18 cellular contexts compared by ENCODE assay signal in the genomic region with DNA sequence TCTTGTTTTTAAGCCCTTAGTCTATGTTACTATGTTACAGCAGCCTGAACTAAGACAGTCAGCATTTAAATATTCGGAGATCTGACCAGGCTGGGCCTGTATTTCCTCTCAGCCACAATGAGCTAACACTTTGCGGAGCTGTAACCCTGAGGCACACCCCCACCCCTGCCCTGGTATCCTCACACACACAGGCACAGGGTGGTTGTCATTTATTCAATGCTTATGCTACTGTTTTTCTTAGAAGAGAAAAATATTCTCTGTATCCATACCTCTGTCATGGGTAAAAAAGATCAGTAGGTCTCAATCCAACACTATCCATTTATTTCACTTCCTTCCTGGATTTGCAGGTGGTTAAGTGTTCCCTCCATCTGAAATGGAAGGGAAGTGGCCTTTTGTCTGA.
DNase-seq lines count a peak whose midpoint lies in the region; ATAC-seq and TF ChIP-seq lines count a peak whose summit lies in the region.
"Had no signal": no experiment of that assay in that cellular context is flagged by ENCODE, and none has a peak within 500 bp of the region (broad histone marks: within the 10 kb centered on the region; RNA-seq: fewer than 3 reads in every experiment).

No MANE protein-coding gene starts in this region.

- no peak overlapping the region for H2BK5ac ChIP-seq in trophoblast cell (ENCODE audit: low read depth, low read length, poor library complexity)

- H3K18ac ChIP-seq in trophoblast cell (ENCODE audit: low read length): no peak overlapping the region

- H3K4me3 ChIP-seq in astrocyte of the spinal cord (ENCODE audit: low read depth, low read length): no peak overlapping the region
- H3K4me3 ChIP-seq in trophoblast cell (ENCODE audit: low read depth, low read length): no peak overlapping the region
- H3K4me3 ChIP-seq in thyroid gland (replicated peaks in 1 of 3): no peak overlapping the region
- H3K4me3 ChIP-seq: ascending aorta; BLaER1 treated with 17β-estradiol and CSF1 and Interleukin-3, amounts not matched to agents 10 nM and 100 nM; ovary; Peyer's patch had no signal

- no peaks in the 10 kb centered on the region for H3K9me3 ChIP-seq in trophoblast cell (ENCODE audit: insufficient read depth, low read depth, low read length)
- H3K9me3 ChIP-seq in thyroid gland: no peaks in the 10 kb centered on the region
- H3K9me3 ChIP-seq: ascending aorta; BLaER1 treated with 17β-estradiol and CSF1 and Interleukin-3, amounts not matched to agents 10 nM and 100 nM; ovary; Peyer's patch had no signal

- no peak for ATAC-seq in Right ventricle myocardium inferior
- ATAC-seq: foreskin keratinocyte; stimulated activated naive CD8-positive, alpha-beta T cell treated with anti-CD3 and anti-CD28 coated beads, Interleukin-15, amount 100 ng/mL, for 72 hours had no signal

- DNase-seq in M059J (ENCODE audit: low read depth) (peak; percentile 36), astrocyte of the spinal cord (ENCODE audit: low read depth, low spot score) (peak; percentile 51), iPS-NIHi7 (ENCODE audit: extremely low spot score) (peak; percentile 43), trophoblast cell (peak; percentile 68 to 70), Right ventricle myocardium inferior (ENCODE audit: missing footprints) (no peak), SIG-M5 treated with dmso at 0.1 percent for 504 hours (lab: John Stamatoyannopoulos, UW; ENCODE audit: unreplicated experiment) (no peak), thyroid gland (no peak)
- DNase-seq: activated effector memory CD4-positive, alpha-beta T cell treated with anti-CD3 and anti-CD28 coated beads, Interleukin-2, amount 50 U/mL, for 16 hours; foreskin keratinocyte; H9; NCI-H146; NCI-H526 treated with DMSO at 0.1 percent for 48 hours; ovary; Peyer's patch; stimulated activated naive CD8-positive, alpha-beta T cell treated with anti-CD3 and anti-CD28 coated beads, Interleukin-15, amount 100 ng/mL, for 72 hours had no signal

- intact Hi-C loops in Right ventricle myocardium inferior (cut with DNase I): loop anchor here (5.0 kb wide), 1 partner anchor 81 kb away; the partner anchor contains the start of gene TRIL
- intact Hi-C loops in thyroid gland (cut with DNase I): no loop called here

- H3K27me3 ChIP-seq in trophoblast cell (ENCODE audit: insufficient read depth, low read length): no peaks in the 10 kb centered on the region
- H3K27me3 ChIP-seq in thyroid gland: no peaks in the 10 kb centered on the region
- H3K27me3 ChIP-seq: ascending aorta, ovary, Peyer's patch had no signal

- H4K91ac ChIP-seq in trophoblast cell (ENCODE audit: low read depth, low read length): no peak overlapping the region

- no peak overlapping the region for H3K4me2 ChIP-seq in trophoblast cell (ENCODE audit: low read length)
- H3K4me2 ChIP-seq: KMS-11 had no signal

- H3K27ac ChIP-seq in trophoblast cell (ENCODE audit: low read depth, low read length) (no peak overlapping the region), thyroid gland (no peak overlapping the region)
- H3K27ac ChIP-seq: ascending aorta; BLaER1 treated with 17β-estradiol and CSF1 and Interleukin-3, amounts not matched to agents 10 nM and 100 nM; foreskin keratinocyte; KMS-11; ovary; Peyer's patch had no signal

- H2AFZ ChIP-seq in trophoblast cell (ENCODE audit: insufficient read depth, low read length, poor library complexity): no peak overlapping the region

- H4K8ac ChIP-seq in trophoblast cell (ENCODE audit: low read depth, low read length): no peak overlapping the region

- no peaks in the 10 kb centered on the region for H3K79me2 ChIP-seq in trophoblast cell (ENCODE audit: control insufficient read depth, insufficient read depth, low read length, poor library complexity)

- H3K36me3 ChIP-seq in trophoblast cell (ENCODE audit: control insufficient read depth in 1 of 2, insufficient read depth in 2 of 2, low read length in 2 of 2): no peaks in the 10 kb centered on the region
- no peaks in the 10 kb centered on the region for H3K36me3 ChIP-seq in thyroid gland
- H3K36me3 ChIP-seq: ascending aorta; BLaER1 treated with 17β-estradiol and CSF1 and Interleukin-3, amounts not matched to agents 10 nM and 100 nM; ovary; Peyer's patch had no signal

- H3K4me1 ChIP-seq in trophoblast cell (ENCODE audit: control insufficient read depth in 1 of 2, insufficient read depth in 2 of 2, low read length in 2 of 2) (peaks cover 2 to 3% of the 10 kb centered on the region in 2 experiments), thyroid gland (peaks cover 5 to 23% of the 10 kb centered on the region in 2 donors)
- H3K4me1 ChIP-seq: ascending aorta, foreskin keratinocyte, Peyer's patch had no signal

- TF ChIP-seq CTCF in astrocyte of the spinal cord (IDR thresholded peaks at IDR 0.05; ENCODE audit: low read depth, low read length): no peak
- TF ChIP-seq CTCF in thyroid gland (IDR thresholded peaks at IDR 0.05): no peak

- H3K14ac ChIP-seq in trophoblast cell (ENCODE audit: low read length): no peak overlapping the region

- H4K12ac ChIP-seq in trophoblast cell (ENCODE audit: low read depth, low read length): no peak overlapping the region

- no peak overlapping the region for H2AK5ac ChIP-seq in trophoblast cell (ENCODE audit: low read length)

- H3K23ac ChIP-seq in trophoblast cell (ENCODE audit: low read length): no peak overlapping the region

- no CpG with 5 or more reads among the region's 2 CpGs for WGBS in trophoblast cell (ENCODE audit: extremely low coverage, insufficient coverage, insufficient read length)
- 74% methylated on average over 2 of the region's 2 CpGs for WGBS in thyroid gland, 2 donors

- no peak overlapping the region for H2BK12ac ChIP-seq in trophoblast cell (ENCODE audit: low read length)

- H3K79me1 ChIP-seq in trophoblast cell (ENCODE audit: low read length): no peaks in the 10 kb centered on the region

- in situ Hi-C loops in astrocyte of the spinal cord (cut with HindIII; ENCODE audit: low sequenced_read_pairs): no loop called here

- H3K4ac ChIP-seq in trophoblast cell (ENCODE audit: low read depth, low read length): no peak overlapping the region

- no peak for TF ChIP-seq POLR2A in thyroid gland (IDR thresholded peaks at IDR 0.05)

- no peak overlapping the region for H2BK120ac ChIP-seq in trophoblast cell (ENCODE audit: insufficient read depth, low read length, poor library complexity)

- no peak overlapping the region for H3K9ac ChIP-seq in trophoblast cell (ENCODE audit: low read length)
- H3K9ac ChIP-seq: BLaER1 treated with 17β-estradiol and CSF1 and Interleukin-3, amounts not matched to agents 10 nM and 100 nM; KMS-11 had no signal

Comparison
In these comparisons a context has a peak if more than half of its experiments do, and no peak if none do; other contexts are left out.
1. DNase-seq: peak in M059J (single experiment), astrocyte of the spinal cord (single experiment), iPS-NIHi7 (single experiment) and trophoblast cell (2 of 2); none in Right ventricle myocardium inferior (single experiment), SIG-M5 treated with dmso at 0.1 percent for 504 hours (single experiment) and thyroid gland (0 of 2).